9 cellular contexts compared by ENCODE assay signal in the genomic region with DNA sequence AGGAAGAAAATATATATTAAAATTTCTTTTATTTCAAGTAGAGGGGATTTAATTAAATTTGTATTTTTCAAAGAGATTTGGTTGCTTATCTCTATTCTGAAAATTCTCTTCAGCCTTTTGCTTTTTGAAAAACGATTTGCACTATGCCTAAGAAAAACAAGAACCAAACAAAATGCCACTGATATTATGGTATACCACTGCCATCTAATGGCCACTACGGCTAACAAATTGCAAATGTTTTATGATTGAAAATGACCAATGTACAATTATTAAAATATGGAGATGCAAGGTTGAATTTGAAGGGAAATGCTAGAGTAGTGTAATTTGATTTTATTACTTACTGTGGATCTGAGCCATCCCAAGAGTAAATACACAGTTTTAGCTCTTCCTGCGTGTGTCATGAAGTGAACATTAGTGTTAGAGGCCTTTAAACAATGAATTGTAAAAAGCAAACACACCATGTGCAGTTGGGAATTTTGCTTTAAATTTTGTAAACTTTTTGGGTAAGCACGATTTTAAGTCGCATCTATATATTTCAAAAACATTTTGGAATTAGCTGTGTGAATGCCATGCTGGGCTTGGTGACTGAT.
A peak's percentile ranks its signal among the peaks of the same experiment; 100 is the strongest.
DNase-seq lines count a peak whose midpoint lies in the region; ATAC-seq and TF ChIP-seq lines count a peak whose summit lies in the region.
"Had no signal": no experiment of that assay in that cellular context is flagged by ENCODE, and none has a peak within 500 bp of the region (broad histone marks: within the 10 kb centered on the region; RNA-seq: fewer than 3 reads in every experiment).

No MANE protein-coding gene starts in this region.

- no peaks in the 10 kb centered on the region for H3K9me3 ChIP-seq in right atrium auricular region

- intact Hi-C loops in activated naive CD4-positive, alpha-beta T cell treated with anti-CD3 and anti-CD28 coated beads for 36 hours (cut with micrococcal nuclease), result loop anchor here (1.0 to 10.0 kb wide), 7 partner anchors 110 to 1330 kb away; no protein-coding TSS in a partner anchor

- H3K36me3 ChIP-seq in right atrium auricular region, result no peaks in the 10 kb centered on the region

- no peak overlapping the region for H3K27ac ChIP-seq in right atrium auricular region

- H3K27ac Mint-ChIP-seq in activated naive CD4-positive, alpha-beta T cell treated with anti-CD3 and anti-CD28 coated beads for 36 hours, result no peak overlapping the region
- H3K27ac Mint-ChIP-seq: activated naive CD8-positive, alpha-beta T cell treated with anti-CD3 and anti-CD28 coated beads, Interleukin-2, amount 10 ng/mL, durations not matched to agents 7 days and 5 days had no signal

- H3K27me3 ChIP-seq in right atrium auricular region, result no peaks in the 10 kb centered on the region

- no peaks in the 10 kb centered on the region for H3K9me3 Mint-ChIP-seq in activated naive CD4-positive, alpha-beta T cell treated with anti-CD3 and anti-CD28 coated beads for 36 hours
- H3K9me3 Mint-ChIP-seq: activated naive CD8-positive, alpha-beta T cell treated with anti-CD3 and anti-CD28 coated beads, Interleukin-2, amount 10 ng/mL, durations not matched to agents 7 days and 5 days had no signal

- no peak overlapping the region for H3K4me3 ChIP-seq in WI38 (ENCODE audit: low read depth, low read length)
- no peak overlapping the region for H3K4me3 ChIP-seq in right atrium auricular region

- no peaks in the 10 kb centered on the region for H3K4me1 Mint-ChIP-seq in activated naive CD4-positive, alpha-beta T cell treated with anti-CD3 and anti-CD28 coated beads for 36 hours (ENCODE audit: low read depth)
- H3K4me1 Mint-ChIP-seq: activated naive CD8-positive, alpha-beta T cell treated with anti-CD3 and anti-CD28 coated beads, Interleukin-2, amount 10 ng/mL, durations not matched to agents 7 days and 5 days had no signal

- peak; percentile 5 for DNase-seq in activated naive CD4-positive, alpha-beta T cell treated with anti-CD3 and anti-CD28 coated beads for 36 hours
- no peak for DNase-seq in activated naive CD4-positive, alpha-beta T cell treated with anti-CD3 and anti-CD28 coated beads, Interleukin-2, amount 50 U/mL, for 16 hours
- DNase-seq in NAMALWA (ENCODE audit: low spot score) (peak; percentile 62), right atrium auricular region (ENCODE audit: low spot score) (no peak), superior temporal gyrus (ENCODE audit: extremely low spot score) (peak; percentile 86)
- DNase-seq in stimulated activated CD8-positive, alpha-beta memory T cell treated with anti-CD3 and anti-CD28 coated beads, Interleukin-4, amount 100 ng/mL, for 48 hours, result no peak
- DNase-seq: activated naive CD8-positive, alpha-beta T cell treated with anti-CD3 and anti-CD28 coated beads, Interleukin-2, amount 10 ng/mL, durations not matched to agents 7 days and 5 days had no signal

- H3K36me3 Mint-ChIP-seq in activated naive CD4-positive, alpha-beta T cell treated with anti-CD3 and anti-CD28 coated beads for 36 hours (ENCODE audit: low read depth), result no peaks in the 10 kb centered on the region
- H3K36me3 Mint-ChIP-seq: activated naive CD8-positive, alpha-beta T cell treated with anti-CD3 and anti-CD28 coated beads, Interleukin-2, amount 10 ng/mL, durations not matched to agents 7 days and 5 days had no signal

- TF ChIP-seq CTCF in WI38 (IDR thresholded peaks at IDR 0.05; ENCODE audit: low read depth, low read length), result peak; percentile 6; the same call in 1 of the 2 replicates
- TF ChIP-seq CTCF in right atrium auricular region (IDR thresholded peaks at IDR 0.05), result peak; percentile 38 to 72

- ATAC-seq in HG03469 (IDR thresholded peaks at IDR 0.05; ENCODE audit: unreplicated experiment), result no peak

- CTCF ChIA-PET in activated naive CD4-positive, alpha-beta T cell treated with anti-CD3 and anti-CD28 coated beads for 36 hours (lab: Charles Lee), result interaction anchor here (0.6 to 1.2 kb wide), 5 partner anchors 32 to 1629 kb away, joined by 3 to 4 read pairs (median 3); no protein-coding TSS in a partner anchor

- no peak overlapping the region for H3K4me3 Mint-ChIP-seq in activated naive CD4-positive, alpha-beta T cell treated with anti-CD3 and anti-CD28 coated beads for 36 hours
- H3K4me3 Mint-ChIP-seq: activated naive CD8-positive, alpha-beta T cell treated with anti-CD3 and anti-CD28 coated beads, Interleukin-2, amount 10 ng/mL, durations not matched to agents 7 days and 5 days had no signal

- no peaks in the 10 kb centered on the region for H3K27me3 Mint-ChIP-seq in activated naive CD4-positive, alpha-beta T cell treated with anti-CD3 and anti-CD28 coated beads for 36 hours (ENCODE audit: low read depth)

- H3K4me1 ChIP-seq in right atrium auricular region, result no peaks in the 10 kb centered on the region

Comparison
In these comparisons a context has a peak if more than half of its experiments do, and no peak if none do; other contexts are left out.
1. DNase-seq: peak in activated naive CD4-positive, alpha-beta T cell treated with anti-CD3 and anti-CD28 coated beads for 36 hours (single experiment), NAMALWA (single experiment) and superior temporal gyrus (single experiment); none in activated naive CD4-positive, alpha-beta T cell treated with anti-CD3 and anti-CD28 coated beads, Interleukin-2, amount 50 U/mL, for 16 hours (single experiment), right atrium auricular region (single experiment) and stimulated activated CD8-positive, alpha-beta memory T cell treated with anti-CD3 and anti-CD28 coated beads, Interleukin-4, amount 100 ng/mL, for 48 hours (single experiment).